ENCODE assay signal across 1 cellular context in the genomic region with DNA sequence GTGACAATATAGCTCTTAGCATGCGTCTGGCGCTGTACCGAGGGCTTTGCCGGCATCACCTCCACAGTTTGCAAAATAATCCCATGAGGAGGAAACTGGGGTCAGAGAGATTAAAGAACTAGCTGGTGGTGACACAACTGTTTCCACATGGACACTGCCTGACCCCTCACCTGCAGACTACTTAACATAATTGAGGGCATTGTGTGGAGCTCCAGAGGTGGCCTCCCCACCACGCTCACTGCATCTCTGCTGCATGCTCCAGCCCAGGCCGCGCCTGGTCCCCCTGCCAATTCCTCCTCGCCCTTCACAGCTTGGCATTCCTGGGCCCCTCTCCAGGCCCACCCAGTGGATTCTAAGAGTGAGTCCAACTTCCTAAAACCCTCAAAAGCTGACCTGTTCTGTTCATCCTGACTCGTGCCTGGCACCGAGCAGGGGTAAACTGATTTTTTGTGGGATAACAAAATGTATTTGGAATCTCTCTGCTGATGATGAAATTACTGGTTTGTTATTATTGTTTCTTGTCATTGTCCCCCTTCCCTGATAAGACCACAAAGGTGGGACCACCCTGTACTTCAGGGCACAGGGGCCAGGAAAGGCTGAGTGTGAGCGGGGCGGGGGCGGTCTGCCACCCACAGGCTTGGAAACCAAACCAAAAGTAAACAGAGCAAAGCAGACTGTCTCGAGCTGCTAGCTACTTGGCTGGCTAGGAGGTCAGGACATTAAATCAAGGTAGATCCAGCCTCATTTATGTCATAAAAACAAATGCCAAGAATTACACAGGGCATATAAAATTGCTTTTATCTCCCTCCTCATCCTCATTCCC.
TF ChIP-seq lines count a peak whose summit lies in the region.

No MANE protein-coding gene starts in this region.

TF ChIP-seq in GM23338, 12 proteins besides CTCF, POLR2A, EP300 and RAD21 (continued from another document):
- TF ChIP-seq, protein P1, sequence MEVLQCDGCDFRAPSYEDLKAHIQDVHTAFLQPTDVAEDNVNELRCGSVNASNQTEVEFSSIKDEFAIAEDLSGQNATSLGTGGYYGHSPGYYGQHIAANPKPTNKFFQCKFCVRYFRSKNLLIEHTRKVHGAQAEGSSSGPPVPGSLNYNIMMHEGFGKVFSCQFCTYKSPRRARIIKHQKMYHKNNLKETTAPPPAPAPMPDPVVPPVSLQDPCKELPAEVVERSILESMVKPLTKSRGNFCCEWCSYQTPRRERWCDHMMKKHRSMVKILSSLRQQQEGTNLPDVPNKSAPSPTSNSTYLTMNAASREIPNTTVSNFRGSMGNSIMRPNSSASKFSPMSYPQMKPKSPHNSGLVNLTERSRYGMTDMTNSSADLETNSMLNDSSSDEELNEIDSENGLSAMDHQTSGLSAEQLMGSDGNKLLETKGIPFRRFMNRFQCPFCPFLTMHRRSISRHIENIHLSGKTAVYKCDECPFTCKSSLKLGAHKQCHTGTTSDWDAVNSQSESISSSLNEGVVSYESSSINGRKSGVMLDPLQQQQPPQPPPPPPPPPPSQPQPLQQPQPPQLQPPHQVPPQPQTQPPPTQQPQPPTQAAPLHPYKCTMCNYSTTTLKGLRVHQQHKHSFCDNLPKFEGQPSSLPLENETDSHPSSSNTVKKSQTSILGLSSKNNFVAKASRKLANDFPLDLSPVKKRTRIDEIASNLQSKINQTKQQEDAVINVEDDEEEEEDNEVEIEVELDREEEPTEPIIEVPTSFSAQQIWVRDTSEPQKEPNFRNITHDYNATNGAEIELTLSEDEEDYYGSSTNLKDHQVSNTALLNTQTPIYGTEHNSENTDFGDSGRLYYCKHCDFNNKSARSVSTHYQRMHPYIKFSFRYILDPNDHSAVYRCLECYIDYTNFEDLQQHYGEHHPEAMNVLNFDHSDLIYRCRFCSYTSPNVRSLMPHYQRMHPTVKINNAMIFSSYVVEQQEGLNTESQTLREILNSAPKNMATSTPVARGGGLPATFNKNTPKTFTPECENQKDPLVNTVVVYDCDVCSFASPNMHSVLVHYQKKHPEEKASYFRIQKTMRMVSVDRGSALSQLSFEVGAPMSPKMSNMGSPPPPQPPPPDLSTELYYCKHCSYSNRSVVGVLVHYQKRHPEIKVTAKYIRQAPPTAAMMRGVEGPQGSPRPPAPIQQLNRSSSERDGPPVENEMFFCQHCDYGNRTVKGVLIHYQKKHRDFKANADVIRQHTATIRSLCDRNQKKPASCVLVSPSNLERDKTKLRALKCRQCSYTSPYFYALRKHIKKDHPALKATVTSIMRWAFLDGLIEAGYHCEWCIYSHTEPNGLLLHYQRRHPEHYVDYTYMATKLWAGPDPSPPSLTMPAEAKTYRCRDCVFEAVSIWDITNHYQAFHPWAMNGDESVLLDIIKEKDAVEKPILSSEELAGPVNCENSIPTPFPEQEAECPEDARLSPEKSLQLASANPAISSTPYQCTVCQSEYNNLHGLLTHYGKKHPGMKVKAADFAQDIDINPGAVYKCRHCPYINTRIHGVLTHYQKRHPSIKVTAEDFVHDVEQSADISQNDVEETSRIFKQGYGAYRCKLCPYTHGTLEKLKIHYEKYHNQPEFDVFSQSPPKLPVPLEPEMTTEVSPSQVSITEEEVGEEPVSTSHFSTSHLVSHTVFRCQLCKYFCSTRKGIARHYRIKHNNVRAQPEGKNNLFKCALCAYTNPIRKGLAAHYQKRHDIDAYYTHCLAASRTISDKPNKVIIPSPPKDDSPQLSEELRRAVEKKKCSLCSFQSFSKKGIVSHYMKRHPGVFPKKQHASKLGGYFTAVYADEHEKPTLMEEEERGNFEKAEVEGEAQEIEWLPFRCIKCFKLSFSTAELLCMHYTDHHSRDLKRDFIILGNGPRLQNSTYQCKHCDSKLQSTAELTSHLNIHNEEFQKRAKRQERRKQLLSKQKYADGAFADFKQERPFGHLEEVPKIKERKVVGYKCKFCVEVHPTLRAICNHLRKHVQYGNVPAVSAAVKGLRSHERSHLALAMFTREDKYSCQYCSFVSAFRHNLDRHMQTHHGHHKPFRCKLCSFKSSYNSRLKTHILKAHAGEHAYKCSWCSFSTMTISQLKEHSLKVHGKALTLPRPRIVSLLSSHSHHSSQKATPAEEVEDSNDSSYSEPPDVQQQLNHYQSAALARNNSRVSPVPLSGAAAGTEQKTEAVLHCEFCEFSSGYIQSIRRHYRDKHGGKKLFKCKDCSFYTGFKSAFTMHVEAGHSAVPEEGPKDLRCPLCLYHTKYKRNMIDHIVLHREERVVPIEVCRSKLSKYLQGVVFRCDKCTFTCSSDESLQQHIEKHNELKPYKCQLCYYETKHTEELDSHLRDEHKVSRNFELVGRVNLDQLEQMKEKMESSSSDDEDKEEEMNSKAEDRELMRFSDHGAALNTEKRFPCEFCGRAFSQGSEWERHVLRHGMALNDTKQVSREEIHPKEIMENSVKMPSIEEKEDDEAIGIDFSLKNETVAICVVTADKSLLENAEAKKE (CRISPR knock-in tag; IDR thresholded peaks at IDR 0.05), result no peak
- TF ChIP-seq, protein P2, sequence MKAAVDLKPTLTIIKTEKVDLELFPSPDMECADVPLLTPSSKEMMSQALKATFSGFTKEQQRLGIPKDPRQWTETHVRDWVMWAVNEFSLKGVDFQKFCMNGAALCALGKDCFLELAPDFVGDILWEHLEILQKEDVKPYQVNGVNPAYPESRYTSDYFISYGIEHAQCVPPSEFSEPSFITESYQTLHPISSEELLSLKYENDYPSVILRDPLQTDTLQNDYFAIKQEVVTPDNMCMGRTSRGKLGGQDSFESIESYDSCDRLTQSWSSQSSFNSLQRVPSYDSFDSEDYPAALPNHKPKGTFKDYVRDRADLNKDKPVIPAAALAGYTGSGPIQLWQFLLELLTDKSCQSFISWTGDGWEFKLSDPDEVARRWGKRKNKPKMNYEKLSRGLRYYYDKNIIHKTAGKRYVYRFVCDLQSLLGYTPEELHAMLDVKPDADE (IDR thresholded peaks at IDR 0.05), result no peak
- TF ChIP-seq ZNF114 (CRISPR knock-in tag; IDR thresholded peaks at IDR 0.05) (no peak), JUNB (IDR thresholded peaks at IDR 0.05; ENCODE audit: unreplicated experiment) (no peak), EZH2phosphoT487 (IDR thresholded peaks at IDR 0.05; ENCODE audit: unreplicated experiment) (no peak)
TF ChIP-seq in GM23338: peak in this region for 0.
